Comparison of ENCODE assay signal across 8 cellular contexts in the genomic region with DNA sequence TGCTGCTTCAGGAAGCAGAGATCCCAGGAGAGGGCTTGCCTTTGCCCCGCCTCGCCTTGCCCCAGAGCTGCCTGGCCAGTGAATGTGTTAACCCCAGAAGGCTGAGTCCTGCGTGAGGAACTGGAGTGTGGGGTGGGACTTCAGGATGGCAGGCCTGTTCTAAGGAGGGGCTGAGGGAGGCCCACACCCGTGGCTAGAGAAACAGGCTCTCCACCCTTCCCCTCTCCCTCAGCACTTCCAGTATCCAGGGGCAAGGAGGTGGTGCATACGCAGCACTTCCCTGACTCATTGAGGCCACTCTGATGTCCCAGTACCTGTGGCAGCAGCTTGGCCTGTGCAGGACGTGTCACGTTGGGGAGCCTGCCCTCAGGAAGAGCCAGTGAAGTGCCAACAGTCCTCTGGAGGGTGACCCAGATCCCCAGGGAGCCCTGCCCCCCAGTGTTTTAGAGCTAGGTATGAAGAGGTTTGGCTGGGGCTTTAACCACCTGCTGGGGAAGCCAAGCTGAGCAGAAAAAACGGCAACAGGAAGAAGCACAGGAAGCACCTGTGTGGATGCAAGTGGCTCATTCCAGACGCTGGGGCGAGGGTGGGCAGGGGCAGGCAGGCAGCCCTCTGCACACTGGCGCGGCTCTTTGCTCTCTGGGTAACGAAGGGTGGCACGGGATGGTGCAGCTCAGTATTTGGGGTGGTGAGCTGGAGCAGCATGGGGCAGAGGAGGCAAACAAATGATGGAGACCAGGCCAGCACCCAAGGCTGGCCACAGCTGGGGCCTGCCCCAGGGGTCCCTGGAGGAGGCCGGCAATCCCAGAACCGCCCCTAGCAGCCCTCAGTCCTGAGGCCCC. TPM values are rescaled to one million over a fixed set of nuclear protein-coding genes. Genes with fewer than 3 reads are reported as not detected.
DNase-seq lines count a peak whose midpoint lies in the region; ATAC-seq and TF ChIP-seq lines count a peak whose summit lies in the region.

No MANE protein-coding gene starts in this region.

- peaks cover 28% of the 10 kb centered on the region for H3K36me3 Mint-ChIP-seq in effector memory CD8-positive, alpha-beta T cell (ENCODE audit: insufficient read depth)

- peak; percentile 46 for ATAC-seq in effector memory CD8-positive, alpha-beta T cell (replicated peaks)
- no peak for ATAC-seq in HG03045 (IDR thresholded peaks at IDR 0.05; ENCODE audit: unreplicated experiment)

- H3K9me3 ChIP-seq in OCI-LY3 (ENCODE audit: insufficient read depth, low read length) (no peaks in the 10 kb centered on the region), tibial nerve (no peaks in the 10 kb centered on the region)

- H3K4me3 ChIP-seq in OCI-LY3 (ENCODE audit: low read length): no peak overlapping the region
- no peak overlapping the region for H3K4me3 ChIP-seq in tibial nerve

- H3K27ac ChIP-seq in OCI-LY3 (ENCODE audit: low read length) (peak overlapping the region; percentile 14; the same call in 1 of the 2 replicates), tibial nerve (peak overlapping the region in 3 of 4 donors; percentile 4 to 65 (median 38))

- no peak for TF ChIP-seq EP300 in tibial nerve (IDR thresholded peaks at IDR 0.05)

- H3K36me3 ChIP-seq in OCI-LY3 (replicated peaks; ENCODE audit: low read depth, low read length): peaks cover 37% of the 10 kb centered on the region
- peaks cover 5 to 60% (median 13%) of the 10 kb centered on the region in 3 donors for H3K36me3 ChIP-seq in tibial nerve

- H3K4me1 ChIP-seq in OCI-LY3 (ENCODE audit: low read length) (peaks cover 23% of the 10 kb centered on the region), tibial nerve (peaks cover 0 to 47% (median 17%) of the 10 kb centered on the region in 4 donors)

- peak overlapping the region; percentile 58 to 92 for H3K27ac Mint-ChIP-seq in effector memory CD8-positive, alpha-beta T cell

- TF ChIP-seq CTCF in OCI-LY3 (IDR thresholded peaks at IDR 0.05; ENCODE audit: low read depth, low read length): no peak
- no peak for TF ChIP-seq CTCF in tibial nerve (IDR thresholded peaks at IDR 0.05)

- H3K4me2 ChIP-seq in OCI-LY3 (ENCODE audit: low read length): peak overlapping the region; percentile 56

- no peaks in the 10 kb centered on the region for H3K9me3 Mint-ChIP-seq in effector memory CD8-positive, alpha-beta T cell

- no peaks in the 10 kb centered on the region for H3K27me3 Mint-ChIP-seq in effector memory CD8-positive, alpha-beta T cell

- H3K79me2 ChIP-seq in OCI-LY3 (ENCODE audit: low read length): no peaks in the 10 kb centered on the region

- no peak overlapping the region; the same call in 1 of the 2 replicates for H3K9ac ChIP-seq in OCI-LY3 (ENCODE audit: low read length)

- no peak overlapping the region for H2AFZ ChIP-seq in OCI-LY3 (ENCODE audit: low read depth, low read length)

- peak; percentile 41 for DNase-seq in activated T-cell treated with anti-CD3 and anti-CD28 coated beads for 1 hour (ENCODE audit: low read depth)
- no peak for DNase-seq in activated T-cell treated with anti-CD3 and anti-CD28 coated beads, Interleukin-2, amount 50 U/mL, for 48 hours
- DNase-seq in effector memory CD8-positive, alpha-beta T cell: no peak
- no peak for DNase-seq in tibial nerve (ENCODE audit: low spot score in 2 of 2)
- DNase-seq in AML-193 (lab: John Stamatoyannopoulos, UW): no peak
- DNase-seq in EL: no peak

- peak overlapping the region in 1 of 2 donors; percentile 40 for H3K4me3 Mint-ChIP-seq in effector memory CD8-positive, alpha-beta T cell

- peaks cover 8 to 31% of the 10 kb centered on the region in 2 donors for H3K4me1 Mint-ChIP-seq in effector memory CD8-positive, alpha-beta T cell (ENCODE audit: low read depth in 2 of 2)

- WGBS in tibial nerve, 2 donors: 61 to 66% methylated on average over 14 to 16 of the region's 16 CpGs

- 0 out of 2 replicates have a peak, but pooled peaks cover 4% of the 10 kb centered on the region for H4K20me1 ChIP-seq in OCI-LY3 (ENCODE audit: insufficient read depth, low read length)

- H3K27me3 ChIP-seq in OCI-LY3 (ENCODE audit: low read depth, low read length) (no peaks in the 10 kb centered on the region), tibial nerve (no peaks in the 10 kb centered on the region)

- no peak for TF ChIP-seq POLR2A in tibial nerve (IDR thresholded peaks at IDR 0.05)

RNA-seq across cellular contexts. Expression of a gene that starts 14.7 kb away (rescaled TPM):
- 10 to 100 TPM; 26.1 to 39.6 (median 31.8) TPM for total RNA-seq in tibial nerve

RNA-seq across cellular contexts. Expression of a gene that starts 19.0 kb away (rescaled TPM):
- 100 to 1,000 TPM in 2 of 4 donors, 10 to 100 TPM in 2; 50.6 to 112 (median 85.1) TPM for total RNA-seq in tibial nerve
